16 cellular contexts compared by ENCODE assay signal in the genomic region with DNA sequence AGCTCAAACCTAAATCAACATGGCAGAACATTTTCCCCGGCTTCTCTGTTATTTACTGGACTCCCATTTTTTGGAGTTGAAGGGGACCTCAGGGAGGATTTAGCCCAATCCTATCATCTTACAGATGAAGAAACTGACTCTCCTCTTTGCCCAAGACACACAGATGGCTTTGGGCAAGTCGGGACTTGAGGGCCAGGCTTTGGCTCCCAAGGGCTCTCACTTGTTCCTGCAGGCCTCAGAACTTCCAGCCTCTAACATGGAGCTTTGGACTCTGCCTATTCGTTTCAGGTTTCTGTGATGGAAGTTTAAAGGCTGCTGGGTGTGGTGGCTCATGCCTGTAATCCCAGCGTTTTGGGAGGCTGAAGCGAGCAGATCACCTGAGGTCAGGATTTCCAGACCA. TPM values are rescaled to one million over a fixed set of nuclear protein-coding genes. Genes with fewer than 3 reads are reported as not detected.
DNase-seq lines count a peak whose midpoint lies in the region; ATAC-seq and TF ChIP-seq lines count a peak whose summit lies in the region.
"Had no signal": no experiment of that assay in that cellular context is flagged by ENCODE, and none has a peak within 500 bp of the region (broad histone marks: within the 10 kb centered on the region; RNA-seq: fewer than 3 reads in every experiment).

No MANE protein-coding gene starts in this region.

- peak overlapping the region; percentile 54 for H3K27ac ChIP-seq in VCaP
- peak overlapping the region; percentile 49 for H3K27ac ChIP-seq in vagina
- H3K27ac ChIP-seq: dorsolateral prefrontal cortex, SK-N-MC had no signal

- TF ChIP-seq POLR2A in vagina (IDR thresholded peaks at IDR 0.05): no peak

- H3K36me3 Mint-ChIP-seq in activated naive CD4-positive, alpha-beta T cell treated with anti-CD3 and anti-CD28 coated beads, Interleukin-2, amount 10 ng/mL, durations not matched to agents 7 days and 5 days: peaks cover 4% of the 10 kb centered on the region

- no peak overlapping the region for H3K4me3 Mint-ChIP-seq in activated naive CD4-positive, alpha-beta T cell treated with anti-CD3 and anti-CD28 coated beads, Interleukin-2, amount 10 ng/mL, durations not matched to agents 7 days and 5 days

- H3K4me3 ChIP-seq in vagina (no peak overlapping the region), mucosa of descending colon (no peak overlapping the region)
- H3K4me3 ChIP-seq: dorsolateral prefrontal cortex, sigmoid colon, SK-N-MC had no signal

- ATAC-seq in esophagus mucosa (peak; percentile 66), GM18511 (IDR thresholded peaks at IDR 0.05; ENCODE audit: unreplicated experiment) (no peak), mucosa of descending colon (no peak)

- H3K27ac Mint-ChIP-seq in activated naive CD4-positive, alpha-beta T cell treated with anti-CD3 and anti-CD28 coated beads, Interleukin-2, amount 10 ng/mL, durations not matched to agents 7 days and 5 days: peak overlapping the region; percentile 86

- H3K9me3 ChIP-seq in vagina (no peaks in the 10 kb centered on the region), mucosa of descending colon (no peaks in the 10 kb centered on the region)
- H3K9me3 ChIP-seq: sigmoid colon had no signal

- CTCF ChIA-PET in activated naive CD4-positive, alpha-beta T cell treated with anti-CD3 and anti-CD28 coated beads, Interleukin-2, amount 10 ng/mL, durations not matched to agents 7 days and 5 days (lab: Charles Lee): interaction anchor here (0.6 to 4.4 kb wide), 6 partner anchors 8 to 55 kb away, joined by 3 to 22 read pairs (median 4); no protein-coding TSS in a partner anchor

- H3K4me1 ChIP-seq in vagina: peaks cover 23% of the 10 kb centered on the region
- no peaks in the 10 kb centered on the region for H3K4me1 ChIP-seq in mucosa of descending colon (ENCODE audit: low read depth)

- TF ChIP-seq CTCF in VCaP (conservative IDR thresholded peaks at IDR 0.05) (no peak), vagina (IDR thresholded peaks at IDR 0.05) (no peak), mucosa of descending colon (IDR thresholded peaks at IDR 0.05) (no peak)

- H3K9me3 Mint-ChIP-seq in activated naive CD4-positive, alpha-beta T cell treated with anti-CD3 and anti-CD28 coated beads, Interleukin-2, amount 10 ng/mL, durations not matched to agents 7 days and 5 days: peaks cover 2% of the 10 kb centered on the region

- intact Hi-C loops in vagina (cut with DNase I): no loop called here
- intact Hi-C loops in mucosa of descending colon (cut with DNase I, micrococcal nuclease): no loop called here

- H3K4me1 Mint-ChIP-seq in activated naive CD4-positive, alpha-beta T cell treated with anti-CD3 and anti-CD28 coated beads, Interleukin-2, amount 10 ng/mL, durations not matched to agents 7 days and 5 days: peaks cover 82% of the 10 kb centered on the region

- H3K27me3 Mint-ChIP-seq in activated naive CD4-positive, alpha-beta T cell treated with anti-CD3 and anti-CD28 coated beads, Interleukin-2, amount 10 ng/mL, durations not matched to agents 7 days and 5 days: no peaks in the 10 kb centered on the region
- H3K27me3 Mint-ChIP-seq: naive B cell had no signal

- H3K36me3 ChIP-seq in vagina: no peaks in the 10 kb centered on the region
- H3K36me3 ChIP-seq in mucosa of descending colon (ENCODE audit: low read depth): no peaks in the 10 kb centered on the region
- H3K36me3 ChIP-seq: sigmoid colon had no signal

- DNase-seq in activated naive CD4-positive, alpha-beta T cell treated with anti-CD3 and anti-CD28 coated beads, Interleukin-2, amount 10 ng/mL, durations not matched to agents 7 days and 5 days: no peak
- DNase-seq in activated naive CD4-positive, alpha-beta T cell treated with anti-CD3 and anti-CD28 coated beads, Interleukin-2, amount 50 U/mL, for 16 hours: no peak
- DNase-seq in vagina (ENCODE audit: extremely low spot score in 2 of 2): no peak
- no peak for DNase-seq in mucosa of descending colon
- DNase-seq in NCI-H82 (lab: John Stamatoyannopoulos, UW): no peak
- DNase-seq: AML-193, DND-41, dorsolateral prefrontal cortex, islet precursor cell, naive B cell, NCI-H1105, sigmoid colon had no signal

- no peaks in the 10 kb centered on the region for H3K27me3 ChIP-seq in vagina
- H3K27me3 ChIP-seq: dorsolateral prefrontal cortex, sigmoid colon had no signal

RNA-seq across cellular contexts. Expression of a gene that starts 59.5 kb away (rescaled TPM):
- total RNA-seq in esophagus mucosa (1.2 TPM), vagina (2.9 TPM), mucosa of descending colon (1 to 10 TPM; 1.9 to 5.8 (median 2.8) TPM)
